3 cellular contexts compared by ENCODE assay signal in genomic region chr2:25707927-25708326, GRCh38.
TF ChIP-seq lines count a peak whose summit lies in the region.

No MANE protein-coding gene starts in this region.

TF ChIP-seq in SK-N-SH treated with all-trans-retinoic acid at 6 μM for 48 hours, 23 proteins besides CTCF, POLR2A, EP300 and RAD21:
- TF ChIP-seq ZFP30 (CRISPR knock-in tag; IDR thresholded peaks at IDR 0.05), result no peak

TF ChIP-seq in SK-N-SH, 30 proteins besides CTCF, POLR2A, EP300 and RAD21:
- TF ChIP-seq TEAD4 (IDR thresholded peaks at IDR 0.05; ENCODE audit: borderline replicate concordance, insufficient read depth) (no peak), FOXJ3 (CRISPR knock-in tag; IDR thresholded peaks at IDR 0.05) (no peak), USF1 (IDR thresholded peaks at IDR 0.05; ENCODE audit: borderline replicate concordance, low read depth) (no peak), RXRA (IDR thresholded peaks at IDR 0.05; ENCODE audit: borderline replicate concordance, low read depth) (no peak)
TF ChIP-seq in SK-N-SH: peak in this region for 0.

TF ChIP-seq in H1, 55 proteins besides CTCF, POLR2A, EP300 and RAD21:
- TF ChIP-seq TCF12 (IDR thresholded peaks at IDR 0.05; ENCODE audit: low read depth, low read length), result no peak
- TF ChIP-seq NRF1 (IDR thresholded peaks at IDR 0.05; ENCODE audit: low read depth, low read length), result no peak
- TF ChIP-seq TAF1 (IDR thresholded peaks at IDR 0.05; ENCODE audit: low read depth, low read length), result no peak
- no peak for TF ChIP-seq EGR1 (IDR thresholded peaks at IDR 0.05; ENCODE audit: borderline replicate concordance, low read depth, low read length)
- TF ChIP-seq, protein P1, sequence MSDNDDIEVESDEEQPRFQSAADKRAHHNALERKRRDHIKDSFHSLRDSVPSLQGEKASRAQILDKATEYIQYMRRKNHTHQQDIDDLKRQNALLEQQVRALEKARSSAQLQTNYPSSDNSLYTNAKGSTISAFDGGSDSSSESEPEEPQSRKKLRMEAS (IDR thresholded peaks at IDR 0.05), result no peak
- no peak for TF ChIP-seq SRF (IDR thresholded peaks at IDR 0.05; ENCODE audit: low read depth, low read length)
- TF ChIP-seq JUN (IDR thresholded peaks at IDR 0.05; ENCODE audit: low read depth, low read length), result no peak
- TF ChIP-seq GTF2F1 (IDR thresholded peaks at IDR 0.05; ENCODE audit: borderline replicate concordance, low read depth, low read length), result no peak
- no peak for TF ChIP-seq POU5F1 (IDR thresholded peaks at IDR 0.05; ENCODE audit: low read depth, low read length)
- TF ChIP-seq ZNF274 (IDR thresholded peaks at IDR 0.05; ENCODE audit: borderline replicate concordance, extremely low read depth, low read length), result no peak
